In genomic region chr7:19122018-19122588, GRCh38 we compare ENCODE assay signal across 8 cellular contexts. TPM values are rescaled to one million over a fixed set of nuclear protein-coding genes. Genes with fewer than 3 reads are reported as not detected.
DNase-seq lines count a peak whose midpoint lies in the region; ATAC-seq and TF ChIP-seq lines count a peak whose summit lies in the region.

No MANE protein-coding gene starts in this region.

- H2AFZ ChIP-seq in HCT116 (ENCODE audit: low read depth, low read length, poor library complexity, severe bottlenecking), result no peak overlapping the region

- H3K9ac ChIP-seq in HCT116 (ENCODE audit: low read length), result no peak overlapping the region

- no peaks in the 10 kb centered on the region for H4K20me1 ChIP-seq in HCT116 (ENCODE audit: insufficient read depth)

- CTCF ChIA-PET in A673 (lab: Charles Lee) (interaction anchor here (0.6 to 1.0 kb wide), 6 partner anchors 319 to 770 kb away, joined by 3 to 11 read pairs (median 4); no protein-coding TSS in a partner anchor), HCT116 (lab: Charles Lee) (interaction anchor here (0.6 to 2.4 kb wide), 17 partner anchors 10 to 769 kb away, joined by 3 to 20 read pairs (median 4); no protein-coding TSS in a partner anchor)

- no TSS peak for BruUV-seq in A673 (replicated peaks; lab: Mats Ljungman, UMichigan)
- no TSS peak for BruUV-seq in HCT116 (replicated peaks; lab: Mats Ljungman, UMichigan)

- DNase-seq in A673 (ENCODE audit: low spot score) (peak; percentile 77), HCT116 (ENCODE audit: low read depth, low spot score) (peak; percentile 37), RPMI7951 (ENCODE audit: low read depth) (peak; percentile 63), fibroblast of pulmonary artery (ENCODE audit: low read depth) (peak; percentile 83), HuH-7.5 (ENCODE audit: low spot score) (no peak)
- DNase-seq in activated CD4-positive, alpha-beta T cell treated with anti-CD3 and anti-CD28 coated beads, Interleukin-2, amount 50 U/mL, for 48 hours, result no peak
- no peak for DNase-seq in activated T-cell treated with anti-CD3 and anti-CD28 coated beads, Interleukin-2, amount 50 U/mL, for 48 hours

- no peak for TF ChIP-seq POLR2A in HCT116 (IDR thresholded peaks at IDR 0.05; ENCODE audit: borderline replicate concordance, extremely low read depth, insufficient read depth, insufficient read length)

- H3K9me3 ChIP-seq in A673 (ENCODE audit: low read depth, low read length, poor library complexity, severe bottlenecking) (no peaks in the 10 kb centered on the region), HCT116 (ENCODE audit: control insufficient read depth in 1 of 2, insufficient read depth in 1 of 2, low read depth in 1 of 2, low read length in 2 of 2) (no peaks in the 10 kb centered on the region)

- POLR2A ChIA-PET in A673 (lab: Charles Lee; ENCODE audit: low non-redundant PET), result no interaction called here
- POLR2A ChIA-PET in HCT116 (lab: Charles Lee), result no interaction called here

- intact Hi-C loops in A673 (cut with micrococcal nuclease; ENCODE audit: unreplicated experiment) (loop anchor here (2.0 to 5.0 kb wide), 6 partner anchors 140 to 543 kb away; no protein-coding TSS in a partner anchor), HCT116 (cut with micrococcal nuclease) (loop anchor here (1.0 to 5.0 kb wide), 4 partner anchors 320 to 770 kb away; no protein-coding TSS in a partner anchor)

- H3K4me1 ChIP-seq in A673 (ENCODE audit: insufficient read depth, low read length, poor library complexity, severe bottlenecking) (peaks cover 7% of the 10 kb centered on the region), HCT116 (ENCODE audit: control insufficient read depth in 1 of 2, insufficient read depth in 2 of 2, low read length in 2 of 2) (no peaks in the 10 kb centered on the region)

- no peak overlapping the region for H3K4me2 ChIP-seq in HCT116 (ENCODE audit: low read length)

- H3K9me2 ChIP-seq in HCT116 (ENCODE audit: insufficient read depth), result no peaks in the 10 kb centered on the region

- no peak overlapping the region for H3K27ac ChIP-seq in A673 (ENCODE audit: low read depth, low read length, poor library complexity, severe bottlenecking)
- H3K27ac ChIP-seq in HCT116 (ENCODE audit: low read depth, low read length), result no peak overlapping the region

- ATAC-seq in HCT116, result peak; percentile 60; the same call in 1 of the 2 replicates
- no peak for ATAC-seq in GM18861 (IDR thresholded peaks at IDR 0.05; ENCODE audit: unreplicated experiment)

- H3K27me3 ChIP-seq in A673 (replicated peaks; ENCODE audit: insufficient read depth, low read depth, low read length, poor library complexity) (no peaks in the 10 kb centered on the region), HCT116 (ENCODE audit: insufficient read depth, low read length) (peaks cover 9% of the 10 kb centered on the region; the same call in 1 of the 2 replicates)

- RAD21 ChIA-PET in HCT116 (lab: Charles Lee; ENCODE audit: low non-redundant PET in 1 of 2, low total read pairs in 2 of 2, uncharacterized antibody in 2 of 2, unreplicated experiment in 2 of 2), result interaction anchor here (0.6 to 1.0 kb wide), 5 partner anchors 319 to 905 kb away, joined by 3 to 5 read pairs (median 3); no protein-coding TSS in a partner anchor

- TF ChIP-seq CTCF in A673 (conservative IDR thresholded peaks at IDR 0.05; ENCODE audit: low read depth, low read length) (peak; percentile 90), HCT116 (IDR thresholded peaks at IDR 0.05 in 2 of 3, conservative IDR thresholded peaks at IDR 0.05 in 1 of 3; ENCODE audit: borderline replicate concordance in 1 of 3, insufficient read depth in 1 of 3, low read depth in 2 of 3, low read length in 2 of 3) (peak; percentile 69 to 80 (median 78)), fibroblast of pulmonary artery (IDR thresholded peaks at IDR 0.05; ENCODE audit: low read length, missing control alignments) (peak; percentile 94)

- no peaks in the 10 kb centered on the region for H3K36me3 ChIP-seq in A673 (ENCODE audit: insufficient read depth, low read length, poor library complexity, severe bottlenecking)
- H3K36me3 ChIP-seq in HCT116 (ENCODE audit: control insufficient read depth in 1 of 2, insufficient read depth in 2 of 2, low read length in 2 of 2), result no peaks in the 10 kb centered on the region

- no peaks in the 10 kb centered on the region for H3K79me2 ChIP-seq in HCT116 (ENCODE audit: insufficient read depth, low read length)

- TF ChIP-seq RAD21 in HCT116 (IDR thresholded peaks at IDR 0.05; ENCODE audit: low read depth), result peak; percentile 84

- H3K4me3 ChIP-seq in A673 (ENCODE audit: low read depth, low read length, poor library complexity, severe bottlenecking) (no peak overlapping the region), HCT116 (replicated peaks in 1 of 2; ENCODE audit: low read depth in 1 of 2, low read length in 2 of 2) (no peak overlapping the region), fibroblast of pulmonary artery (replicated peaks; ENCODE audit: low read depth, low read length) (no peak overlapping the region)

TF ChIP-seq in HCT116, 20 proteins besides CTCF, POLR2A, EP300 and RAD21:
- TF ChIP-seq FOSL1 (IDR thresholded peaks at IDR 0.05; ENCODE audit: low read depth), result no peak
- peak; percentile 9; the same call in 1 of the 2 replicates for TF ChIP-seq CEBPB (IDR thresholded peaks at IDR 0.05; ENCODE audit: low read depth)

RNA-seq across cellular contexts. Expression of gene TWIST1, which starts 4.7 kb away (rescaled TPM):
- total RNA-seq in A673 (2021) (37.6 and 41.6 TPM in 2 replicates), HCT116 (2021; ENCODE audit: unreplicated experiment) (0.86 TPM)
- 2.0 and 3.3 TPM in 2 replicates for polyA plus RNA-seq in HCT116 (2012)
- total RNA-seq in RPMI7951 (2014; rRNA removed; shearing (Covaris generic)), result 32.0 and 36.8 TPM in 2 replicates

RNA-seq across cellular contexts. Expression of gene FERD3L, which starts 23.1 kb away (rescaled TPM):
- total RNA-seq in A673 (2021), result not detected in 2 replicates
- not detected for total RNA-seq in HCT116 (2021; ENCODE audit: unreplicated experiment)
- not detected in 2 replicates for polyA plus RNA-seq in HCT116 (2012)
- total RNA-seq in RPMI7951 (2014; rRNA removed; shearing (Covaris generic)), result not detected in 2 replicates

Comparison
In these comparisons a context has a peak if more than half of its experiments do, and no peak if none do; other contexts are left out.
1. DNase-seq: peak in A673 (single experiment), HCT116 (single experiment), RPMI7951 (single experiment) and fibroblast of pulmonary artery (single experiment); none in HuH-7.5 (single experiment), activated CD4-positive, alpha-beta T cell treated with anti-CD3 and anti-CD28 coated beads, Interleukin-2, amount 50 U/mL, for 48 hours (0 of 2) and activated T-cell treated with anti-CD3 and anti-CD28 coated beads, Interleukin-2, amount 50 U/mL, for 48 hours (0 of 2).
2. RNA of gene TWIST1, which starts 4.7 kb away (total RNA-seq): 37.6 to 41.6 TPM in A673 and 32.0 to 36.8 TPM in RPMI7951; 0.86 TPM in HCT116 (single experiment); every median in the first group is over 10 times any median in the second.
3. Peak in every context shown above with its lines, with median percentiles within 50 percentile points of each other: CTCF ChIP-seq.